In genomic region chr2:142672698-142673097, GRCh38 we compare ENCODE assay signal across 32 cellular contexts.
"Had no signal": no experiment of that assay in that cellular context is flagged by ENCODE, and none has a peak within 500 bp of the region (broad histone marks: within the 10 kb centered on the region; RNA-seq: fewer than 3 reads in every experiment).

No MANE protein-coding gene starts in this region.

- H3K9me3 ChIP-seq: adrenal gland had no signal

- H3K27ac ChIP-seq: adrenal gland, VCaP had no signal

- DNase-seq: activated B cell treated with CpG ODN at 0.5 μM for 24 hours; activated CD4-positive, alpha-beta memory T cell treated with anti-CD3 and anti-CD28 coated beads for 36 hours; activated CD4-positive, alpha-beta T cell treated with anti-CD3 and anti-CD28 coated beads for 4 hours; activated CD4-positive, alpha-beta T cell treated with anti-CD3 and anti-CD28 coated beads, Interleukin-2, amount 50 U/mL, for 1 hour; activated CD4-positive, CD25-positive, alpha-beta regulatory T cell treated with anti-CD3 and anti-CD28 coated beads, Interleukin-2, amount 50 U/mL, for 72 hours; activated CD8-positive, alpha-beta memory T cell treated with anti-CD3 and anti-CD28 coated beads, Interleukin-2, amount 50 U/mL, for 4 hours; activated gamma-delta T cell treated with Interleukin-2 at 50 U/mL for 16 hours; activated naive CD4-positive, alpha-beta T cell treated with anti-CD3 and anti-CD28 coated beads for 36 hours; activated T-cell treated with anti-CD3 and anti-CD28 coated beads for 4 hours; activated T-cell treated with anti-CD3 and anti-CD28 coated beads, Interleukin-2, amount 50 U/mL, for 4 hours; adrenal gland; caudate nucleus; cerebellar nuclear complex; NCI-H1092 treated with DMSO at 0.1 percent for 48 hours; NCI-H1417; NCI-H146; NCI-H187; NCI-H2029 treated with DMSO at 0.1 percent for 48 hours; NCI-H2107; NCI-H2171; NCI-H510A; NCI-H526; NCI-H748 treated with DMSO at 0.1 percent for 48 hours; NK-92 treated with Interleukin-12 subunit alpha and Interleukin-12 subunit beta, amount 100 ng/mL, for 24 hours; Right ventricle myocardium superior; SW 1271; T-helper 1 cell; T-helper 2 cell; T-helper 9 cell had no signal

- H3K27me3 ChIP-seq: adrenal gland had no signal

- H3K36me3 ChIP-seq: adrenal gland had no signal

- FAIRE-seq: bronchial epithelial cell had no signal

- H3K4me1 ChIP-seq: adrenal gland had no signal

- H3K4me3 ChIP-seq: adrenal gland had no signal

- ATAC-seq: activated naive CD4-positive, alpha-beta T cell treated with anti-CD3 and anti-CD28 coated beads, Interleukin-2, amount 50 U/mL, for 72 hours; activated T-cell treated with anti-CD3 and anti-CD28 coated beads, Interleukin-2, amount 50 U/mL, for 4 hours had no signal
